23 cellular contexts compared by ENCODE assay signal in the genomic region with DNA sequence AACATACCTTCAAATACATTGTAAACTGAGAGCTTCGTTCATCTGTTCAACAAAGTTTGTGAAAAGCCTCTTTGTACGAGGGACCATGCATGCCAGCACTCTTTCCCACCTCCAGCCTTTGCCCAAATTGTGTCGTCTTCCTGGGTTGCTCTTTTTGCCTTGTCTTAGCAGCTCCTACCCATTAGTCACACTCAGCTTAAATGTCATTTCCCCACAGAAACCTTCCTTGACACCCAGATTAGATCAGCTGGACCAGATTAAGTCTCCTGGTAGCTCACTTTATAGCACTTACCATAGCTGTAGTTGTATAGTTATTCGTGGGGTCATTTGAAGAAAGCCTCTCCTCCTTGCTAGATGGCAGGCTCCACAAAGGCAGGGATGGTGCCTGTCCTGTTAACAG. TPM values are rescaled to one million over a fixed set of nuclear protein-coding genes. Genes with fewer than 3 reads are reported as not detected.
DNase-seq lines count a peak whose midpoint lies in the region; ATAC-seq, FAIRE-seq and TF ChIP-seq lines count a peak whose summit lies in the region.
"Had no signal": no experiment of that assay in that cellular context is flagged by ENCODE, and none has a peak within 500 bp of the region (broad histone marks: within the 10 kb centered on the region; RNA-seq: fewer than 3 reads in every experiment).

No MANE protein-coding gene starts in this region.

- dilution Hi-C loops in keratinocyte (cut with MboI; ENCODE audit: extremely low pct_ligation_motif_present, low sequenced_read_pairs): no loop called here

- H3K79me2 ChIP-seq in keratinocyte (ENCODE audit: control insufficient read depth, insufficient read depth, low read length): no peaks in the 10 kb centered on the region

- FAIRE-seq in keratinocyte (lab: Jason Lieb, UNC): peak; percentile 32
- FAIRE-seq in frontal cortex (lab: Jason Lieb, UNC): no peak
- FAIRE-seq: A204.1, GM12878 had no signal

- H3K27me3 ChIP-seq in keratinocyte (ENCODE audit: control insufficient read depth, extremely low read depth, insufficient read depth, low read length): no peaks in the 10 kb centered on the region
- H3K27me3 ChIP-seq: BE2C had no signal

- no peaks in the 10 kb centered on the region for H3K9me1 ChIP-seq in keratinocyte (ENCODE audit: control insufficient read depth, extremely low read depth, insufficient read depth, low read length)

- no peaks in the 10 kb centered on the region for H3K27me3 Mint-ChIP-seq in activated CD8-positive, alpha-beta T cell treated with anti-CD3 and anti-CD28 coated beads for 36 hours
- H3K27me3 Mint-ChIP-seq in activated CD8-positive, alpha-beta T cell treated with anti-CD3 and anti-CD28 coated beads, Interleukin-2, amount 10 ng/mL, durations not matched to agents 7 days and 5 days (ENCODE audit: low read depth): no peaks in the 10 kb centered on the region
- H3K27me3 Mint-ChIP-seq in activated naive CD8-positive, alpha-beta T cell treated with anti-CD3 and anti-CD28 coated beads, Interleukin-2, amount 10 ng/mL, durations not matched to agents 7 days and 5 days: no peaks in the 10 kb centered on the region
- no peaks in the 10 kb centered on the region for H3K27me3 Mint-ChIP-seq in stimulated activated naive CD8-positive, alpha-beta T cell treated with anti-CD3 and anti-CD28 coated beads, Interleukin-15, amount 100 ng/mL, for 72 hours
- H3K27me3 Mint-ChIP-seq: CD8-positive, alpha-beta memory T cell had no signal

- no peak for TF ChIP-seq CTCF in activated CD8-positive, alpha-beta T cell treated with anti-CD3 and anti-CD28 coated beads for 36 hours (IDR thresholded peaks at IDR 0.05)
- TF ChIP-seq CTCF in keratinocyte (optimal IDR thresholded peaks at IDR 0.05 in 1 of 3, IDR thresholded peaks at IDR 0.05 in 1 of 3, conservative IDR thresholded peaks at IDR 0.05 in 1 of 3; ENCODE audit: extremely low read depth in 1 of 3, insufficient read depth in 2 of 3, low read length in 3 of 3): no peak

- no peak overlapping the region for H3K27ac ChIP-seq in keratinocyte (ENCODE audit: control insufficient read depth, insufficient read depth, low read length)

- H3K4me3 ChIP-seq in keratinocyte (ENCODE audit: control insufficient read depth in 2 of 3, extremely low read depth in 1 of 3, insufficient read depth in 2 of 3, low read depth in 1 of 3, low read length in 3 of 3): no peak overlapping the region
- H3K4me3 ChIP-seq: GM12878 had no signal

- H3K4me2 ChIP-seq in keratinocyte (ENCODE audit: control insufficient read depth, extremely low read depth, insufficient read depth, low read depth, low read length): no peak overlapping the region

- intact Hi-C loops in activated CD8-positive, alpha-beta T cell treated with anti-CD3 and anti-CD28 coated beads for 36 hours (cut with micrococcal nuclease): no loop called here

- H3K9me3 ChIP-seq in keratinocyte (ENCODE audit: control insufficient read depth, low read depth, low read length): no peaks in the 10 kb centered on the region
- H3K9me3 ChIP-seq: BE2C had no signal

- H3K9ac ChIP-seq in keratinocyte (ENCODE audit: control insufficient read depth, extremely low read depth, insufficient read depth, low read length): no peak overlapping the region

- H2AFZ ChIP-seq in keratinocyte (ENCODE audit: control insufficient read depth, low read length): no peak overlapping the region

- H3K4me1 Mint-ChIP-seq in activated CD8-positive, alpha-beta T cell treated with anti-CD3 and anti-CD28 coated beads for 36 hours (ENCODE audit: low read depth): peaks cover 24% of the 10 kb centered on the region
- H3K4me1 Mint-ChIP-seq in activated CD8-positive, alpha-beta T cell treated with anti-CD3 and anti-CD28 coated beads, Interleukin-2, amount 10 ng/mL, durations not matched to agents 7 days and 5 days (ENCODE audit: low read depth): peaks cover 3% of the 10 kb centered on the region
- peaks cover 2% of the 10 kb centered on the region for H3K4me1 Mint-ChIP-seq in activated naive CD8-positive, alpha-beta T cell treated with anti-CD3 and anti-CD28 coated beads, Interleukin-2, amount 10 ng/mL, durations not matched to agents 7 days and 5 days
- H3K4me1 Mint-ChIP-seq in stimulated activated naive CD8-positive, alpha-beta T cell treated with anti-CD3 and anti-CD28 coated beads, Interleukin-15, amount 100 ng/mL, for 72 hours: peaks cover 39% of the 10 kb centered on the region

- H3K36me3 Mint-ChIP-seq in activated CD8-positive, alpha-beta T cell treated with anti-CD3 and anti-CD28 coated beads for 36 hours (ENCODE audit: low read depth): no peaks in the 10 kb centered on the region
- H3K36me3 Mint-ChIP-seq in activated CD8-positive, alpha-beta T cell treated with anti-CD3 and anti-CD28 coated beads, Interleukin-2, amount 10 ng/mL, durations not matched to agents 7 days and 5 days (ENCODE audit: low read depth): no peaks in the 10 kb centered on the region
- H3K36me3 Mint-ChIP-seq in activated naive CD8-positive, alpha-beta T cell treated with anti-CD3 and anti-CD28 coated beads, Interleukin-2, amount 10 ng/mL, durations not matched to agents 7 days and 5 days: no peaks in the 10 kb centered on the region
- H3K36me3 Mint-ChIP-seq: CD4-positive, CD25-positive, alpha-beta regulatory T cell; CD8-positive, alpha-beta memory T cell had no signal

- peak; percentile 82 for ATAC-seq in activated CD8-positive, alpha-beta T cell treated with anti-CD3 and anti-CD28 coated beads for 36 hours
- ATAC-seq in activated CD8-positive, alpha-beta T cell treated with anti-CD3 and anti-CD28 coated beads, Interleukin-2, amount 10 ng/mL, durations not matched to agents 7 days and 5 days: no peak
- no peak for ATAC-seq in activated naive CD8-positive, alpha-beta T cell treated with anti-CD3 and anti-CD28 coated beads, Interleukin-2, amount 10 ng/mL, durations not matched to agents 7 days and 5 days (ENCODE audit: low read depth)
- ATAC-seq in stimulated activated naive CD8-positive, alpha-beta T cell treated with anti-CD3 and anti-CD28 coated beads, Interleukin-15, amount 100 ng/mL, for 72 hours: peak; percentile 61
- ATAC-seq: GM12878, HCT116 had no signal

- no peak overlapping the region for H3K27ac Mint-ChIP-seq in activated CD8-positive, alpha-beta T cell treated with anti-CD3 and anti-CD28 coated beads for 36 hours
- H3K27ac Mint-ChIP-seq in activated CD8-positive, alpha-beta T cell treated with anti-CD3 and anti-CD28 coated beads, Interleukin-2, amount 10 ng/mL, durations not matched to agents 7 days and 5 days: no peak overlapping the region
- H3K27ac Mint-ChIP-seq in activated naive CD8-positive, alpha-beta T cell treated with anti-CD3 and anti-CD28 coated beads, Interleukin-2, amount 10 ng/mL, durations not matched to agents 7 days and 5 days: peak overlapping the region; percentile 22
- peak overlapping the region in 1 of 2 donors; percentile 54 for H3K27ac Mint-ChIP-seq in stimulated activated naive CD8-positive, alpha-beta T cell treated with anti-CD3 and anti-CD28 coated beads, Interleukin-15, amount 100 ng/mL, for 72 hours
- H3K27ac Mint-ChIP-seq: CD4-positive, CD25-positive, alpha-beta regulatory T cell; HFFc6 had no signal

- H3K4me3 Mint-ChIP-seq in activated CD8-positive, alpha-beta T cell treated with anti-CD3 and anti-CD28 coated beads for 36 hours: no peak overlapping the region
- no peak overlapping the region for H3K4me3 Mint-ChIP-seq in activated CD8-positive, alpha-beta T cell treated with anti-CD3 and anti-CD28 coated beads, Interleukin-2, amount 10 ng/mL, durations not matched to agents 7 days and 5 days
- no peak overlapping the region for H3K4me3 Mint-ChIP-seq in activated naive CD8-positive, alpha-beta T cell treated with anti-CD3 and anti-CD28 coated beads, Interleukin-2, amount 10 ng/mL, durations not matched to agents 7 days and 5 days
- H3K4me3 Mint-ChIP-seq in stimulated activated naive CD8-positive, alpha-beta T cell treated with anti-CD3 and anti-CD28 coated beads, Interleukin-15, amount 100 ng/mL, for 72 hours: no peak overlapping the region
- H3K4me3 Mint-ChIP-seq: CD4-positive, CD25-positive, alpha-beta regulatory T cell; CD8-positive, alpha-beta memory T cell; HFFc6 had no signal

- H3K9me3 Mint-ChIP-seq in activated CD8-positive, alpha-beta T cell treated with anti-CD3 and anti-CD28 coated beads for 36 hours: no peaks in the 10 kb centered on the region
- H3K9me3 Mint-ChIP-seq in activated CD8-positive, alpha-beta T cell treated with anti-CD3 and anti-CD28 coated beads, Interleukin-2, amount 10 ng/mL, durations not matched to agents 7 days and 5 days (ENCODE audit: insufficient read depth): no peaks in the 10 kb centered on the region
- no peaks in the 10 kb centered on the region for H3K9me3 Mint-ChIP-seq in activated naive CD8-positive, alpha-beta T cell treated with anti-CD3 and anti-CD28 coated beads, Interleukin-2, amount 10 ng/mL, durations not matched to agents 7 days and 5 days
- no peaks in the 10 kb centered on the region for H3K9me3 Mint-ChIP-seq in stimulated activated naive CD8-positive, alpha-beta T cell treated with anti-CD3 and anti-CD28 coated beads, Interleukin-15, amount 100 ng/mL, for 72 hours
- H3K9me3 Mint-ChIP-seq: CD4-positive, CD25-positive, alpha-beta regulatory T cell; CD8-positive, alpha-beta memory T cell; HFFc6 had no signal

- no peak for DNase-seq in activated CD8-positive, alpha-beta T cell treated with anti-CD3 and anti-CD28 coated beads for 36 hours
- no peak for DNase-seq in activated CD8-positive, alpha-beta T cell treated with anti-CD3 and anti-CD28 coated beads, Interleukin-2, amount 10 ng/mL, durations not matched to agents 7 days and 5 days
- no peak for DNase-seq in activated naive CD8-positive, alpha-beta T cell treated with anti-CD3 and anti-CD28 coated beads, Interleukin-2, amount 10 ng/mL, durations not matched to agents 7 days and 5 days
- DNase-seq in keratinocyte (ENCODE audit: low read depth, low spot score) (no peak), frontal cortex (ENCODE audit: low spot score in 2 of 2) (no peak), mesenteric fat pad (ENCODE audit: low spot score) (no peak)
- DNase-seq in stimulated activated naive CD8-positive, alpha-beta T cell treated with anti-CD3 and anti-CD28 coated beads, Interleukin-15, amount 100 ng/mL, for 72 hours: no peak
- DNase-seq: ACHN; BE2C; C1 segment of cervical spinal cord; CD4-positive, CD25-positive, alpha-beta regulatory T cell; CD8-positive, alpha-beta memory T cell; COR-L47; DMS 273 treated with DMSO at 0.1 percent for 48 hours; DMS53; DND-41; EL; GOT3; H7; HFFc6 had no signal

- no peaks in the 10 kb centered on the region for H3K36me3 ChIP-seq in keratinocyte (ENCODE audit: control insufficient read depth in 2 of 2, extremely low read depth in 1 of 2, insufficient read depth in 2 of 2, low read length in 2 of 2)
- H3K36me3 ChIP-seq: BE2C had no signal

- CTCF ChIA-PET in activated CD8-positive, alpha-beta T cell treated with anti-CD3 and anti-CD28 coated beads for 36 hours (lab: Charles Lee): no interaction called here
- CTCF ChIA-PET in activated CD8-positive, alpha-beta T cell treated with anti-CD3 and anti-CD28 coated beads, Interleukin-2, amount 10 ng/mL, durations not matched to agents 7 days and 5 days (lab: Charles Lee): no interaction called here

- POLR2A ChIA-PET in activated CD8-positive, alpha-beta T cell treated with anti-CD3 and anti-CD28 coated beads for 36 hours (lab: Charles Lee): interaction anchor here (2.6 kb wide), 1 partner anchor 10 kb away, joined by 5 read pairs; no protein-coding TSS in a partner anchor
- POLR2A ChIA-PET in activated CD8-positive, alpha-beta T cell treated with anti-CD3 and anti-CD28 coated beads, Interleukin-2, amount 10 ng/mL, durations not matched to agents 7 days and 5 days (lab: Charles Lee): interaction anchor here (0.6 kb wide), 1 partner anchor 1208 kb away, joined by 3 read pairs; no protein-coding TSS in a partner anchor
- POLR2A ChIA-PET in activated naive CD8-positive, alpha-beta T cell treated with anti-CD3 and anti-CD28 coated beads, Interleukin-2, amount 10 ng/mL, durations not matched to agents 7 days and 5 days (lab: Charles Lee): no interaction called here

- H4K20me1 ChIP-seq in keratinocyte (ENCODE audit: control insufficient read depth, extremely low read depth, insufficient read depth, low read length): no peaks in the 10 kb centered on the region

- peaks cover 15% of the 10 kb centered on the region for H3K4me1 ChIP-seq in keratinocyte (ENCODE audit: control insufficient read depth, extremely low read depth, insufficient read depth, low read length)
- H3K4me1 ChIP-seq: BE2C had no signal

RNA-seq across cellular contexts. Expression of gene SNRK, which starts 24.1 kb away (rescaled TPM):
- 10 to 100 TPM; 28.9 to 29.2 TPM for total RNA-seq in activated CD8-positive, alpha-beta T cell treated with anti-CD3 and anti-CD28 coated beads for 36 hours
- total RNA-seq in activated CD8-positive, alpha-beta T cell treated with anti-CD3 and anti-CD28 coated beads, Interleukin-2, amount 10 ng/mL, durations not matched to agents 7 days and 5 days: 10 to 100 TPM; 55.5 to 55.7 TPM
- total RNA-seq in activated naive CD8-positive, alpha-beta T cell treated with anti-CD3 and anti-CD28 coated beads, Interleukin-2, amount 10 ng/mL, durations not matched to agents 7 days and 5 days: 10 to 100 TPM; 70.7 to 73.6 TPM
- polyA plus RNA-seq in keratinocyte: 9.4 to 15.7 TPM (median 11.5 TPM) in 3 replicates
- polyA plus RNA-seq in keratinocyte (2011; ENCODE audit: low read depth): 9.4 TPM
- polyA plus RNA-seq in keratinocyte (2011; cell fraction: cytosol; rRNA removed): 6.0 and 8.6 TPM in 2 replicates
- 15.5 and 16.8 TPM in 2 replicates for polyA plus RNA-seq in keratinocyte (2011; cell fraction: nucleus; rRNA removed)
- polyA plus RNA-seq in keratinocyte (2012; ENCODE audit: low replicate concordance): 10.1 and 13.6 TPM in 2 replicates
- polyA minus RNA-seq in keratinocyte: 34.0 to 53.3 TPM (median 37.1 TPM) in 3 replicates
- polyA minus RNA-seq in keratinocyte (2011; cell fraction: cytosol; rRNA and poly(A)+ RNA removed): 23.0 TPM
- polyA minus RNA-seq in keratinocyte (2011; cell fraction: nucleus; rRNA and poly(A)+ RNA removed): 18.5 and 37.1 TPM in 2 replicates
- 97.8 TPM for total RNA-seq in frontal cortex
- total RNA-seq in mesenteric fat pad: 59.1 TPM

Comparison
In these comparisons a context has a peak if more than half of its experiments do, and no peak if none do; other contexts are left out.
1. ATAC-seq: peak in activated CD8-positive, alpha-beta T cell treated with anti-CD3 and anti-CD28 coated beads for 36 hours (single experiment) and stimulated activated naive CD8-positive, alpha-beta T cell treated with anti-CD3 and anti-CD28 coated beads, Interleukin-15, amount 100 ng/mL, for 72 hours (single experiment); none in activated CD8-positive, alpha-beta T cell treated with anti-CD3 and anti-CD28 coated beads, Interleukin-2, amount 10 ng/mL, durations not matched to agents 7 days and 5 days (single experiment) and activated naive CD8-positive, alpha-beta T cell treated with anti-CD3 and anti-CD28 coated beads, Interleukin-2, amount 10 ng/mL, durations not matched to agents 7 days and 5 days (single experiment).